In genomic region chr7:90828601-90829000, GRCh38 we compare ENCODE assay signal across 21 cellular contexts.
DNase-seq lines count a peak whose midpoint lies in the region; FAIRE-seq and TF ChIP-seq lines count a peak whose summit lies in the region.
"Had no signal": no experiment of that assay in that cellular context is flagged by ENCODE, and none has a peak within 500 bp of the region (broad histone marks: within the 10 kb centered on the region; RNA-seq: fewer than 3 reads in every experiment).

No MANE protein-coding gene starts in this region.

- no peak overlapping the region for H3K9ac ChIP-seq in fibroblast of lung (ENCODE audit: insufficient read depth, low read length)

- H3K4me1 ChIP-seq in fibroblast of lung (ENCODE audit: control insufficient read depth, extremely low read depth, insufficient read depth, low read length): peaks cover 8% of the 10 kb centered on the region
- H3K4me1 ChIP-seq: SJCRH30 had no signal

- H2AFZ ChIP-seq in fibroblast of lung (ENCODE audit: low read length): no peak overlapping the region

- DNase-seq in EH (ENCODE audit: low read depth) (peak; percentile 38), HS-5 (ENCODE audit: low read depth) (peak; percentile 22), amniotic epithelial cell (ENCODE audit: low read depth) (peak; percentile 19), fibroblast of lung (ENCODE audit: low read depth in 2 of 2) (peak; percentile 17 to 44), NCI-H345 (lab: John Stamatoyannopoulos, UW) (no peak), GM12891 (ENCODE audit: insufficient read length, low spot score) (no peak), NCI-H1694 treated with DMSO at 0.1 percent for 48 hours (lab: John Stamatoyannopoulos, UW) (no peak)
- DNase-seq in stimulated activated CD4-positive, alpha-beta T cell treated with anti-CD3 and anti-CD28 coated beads, Interleukin-4, amount 100 ng/mL, for 1 hour: no peak
- DNase-seq: AML-193; COR-L47; DMS153; EL; KG1; MM.1S; NCI-H1105; NCI-H187; NCI-H526 treated with DMSO at 0.1 percent for 48 hours; NK-92 treated with Interleukin-12 subunit alpha and Interleukin-12 subunit beta, amount 100 ng/mL, for 24 hours; SJCRH30; SW 1271 had no signal

- no peak overlapping the region for H3K4me2 ChIP-seq in fibroblast of lung (ENCODE audit: extremely low read depth, insufficient read depth, low read length)

- TF ChIP-seq CTCF in fibroblast of lung (conservative IDR thresholded peaks at IDR 0.05 in 1 of 2, IDR thresholded peaks at IDR 0.05 in 1 of 2; ENCODE audit: low read depth in 1 of 2, low read length in 2 of 2): no peak

- no peak for TF ChIP-seq POLR2A in GM12891 (IDR thresholded peaks at IDR 0.05; ENCODE audit: low read depth, low read length)

- no peak overlapping the region for H3K27ac ChIP-seq in fibroblast of lung (ENCODE audit: insufficient read depth, low read length)
- H3K27ac ChIP-seq: RWPE1, SJCRH30 had no signal

- no peaks in the 10 kb centered on the region for H4K20me1 ChIP-seq in fibroblast of lung (ENCODE audit: control insufficient read depth, extremely low read depth, insufficient read depth, low read length)

- no peaks in the 10 kb centered on the region for H3K36me3 ChIP-seq in fibroblast of lung (ENCODE audit: control insufficient read depth, insufficient read depth, low read length)
- H3K36me3 ChIP-seq: SJCRH30 had no signal

- H3K9me3 ChIP-seq in fibroblast of lung (ENCODE audit: control insufficient read depth, insufficient read depth, low read depth, low read length): no peaks in the 10 kb centered on the region
- H3K9me3 ChIP-seq: SJCRH30 had no signal

- no peak overlapping the region for H3K4me3 ChIP-seq in fibroblast of lung (replicated peaks in 1 of 4; ENCODE audit: control extremely low read depth in 1 of 4, insufficient read depth in 1 of 4, low read depth in 3 of 4, low read length in 4 of 4)
- H3K4me3 ChIP-seq: SJCRH30 had no signal

- H3K27me3 ChIP-seq in fibroblast of lung (ENCODE audit: control insufficient read depth, insufficient read depth, low read length): no peaks in the 10 kb centered on the region
- H3K27me3 ChIP-seq: SJCRH30 had no signal

- H3K79me2 ChIP-seq in fibroblast of lung (ENCODE audit: control insufficient read depth, insufficient read depth, low read length): peaks cover under 1% of the 10 kb centered on the region

- FAIRE-seq in GM12891 (lab: Jason Lieb, UNC): no peak

TF ChIP-seq in GM12891, 5 proteins besides CTCF, POLR2A, EP300 and RAD21:
- TF ChIP-seq SPI1 (IDR thresholded peaks at IDR 0.05; ENCODE audit: low read depth, low read length) (no peak), POU2F2 (IDR thresholded peaks at IDR 0.05; ENCODE audit: low read depth, low read length) (no peak), PAX5 (IDR thresholded peaks at IDR 0.05; ENCODE audit: insufficient read depth, low read length, severe bottlenecking) (no peak), TAF1 (IDR thresholded peaks at IDR 0.05; ENCODE audit: low read depth, low read length) (no peak)

Comparison
In these comparisons a context has a peak if more than half of its experiments do, and no peak if none do; other contexts are left out.
1. DNase-seq: peak in EH (single experiment), HS-5 (single experiment), amniotic epithelial cell (single experiment) and fibroblast of lung (2 of 2); none in NCI-H345 (single experiment), GM12891 (single experiment), NCI-H1694 treated with DMSO at 0.1 percent for 48 hours (single experiment) and stimulated activated CD4-positive, alpha-beta T cell treated with anti-CD3 and anti-CD28 coated beads, Interleukin-4, amount 100 ng/mL, for 1 hour (single experiment).